Comparison of ENCODE assay signal across 21 cellular contexts in genomic region chr5:74304536-74304935, GRCh38.
"Had no signal": no experiment of that assay in that cellular context is flagged by ENCODE, and none has a peak within 500 bp of the region (broad histone marks: within the 10 kb centered on the region; RNA-seq: fewer than 3 reads in every experiment).

No MANE protein-coding gene starts in this region.

- H3K4me3 Mint-ChIP-seq: dendritic cell treated with granulocyte-macrophage colony-stimulating factor and Interleukin-4, amounts not matched to agents 40 ng/mL and 50 ng/mL, for 4 days; effector memory CD8-positive, alpha-beta T cell; immature natural killer cell; memory B cell; naive thymus-derived CD4-positive, alpha-beta T cell; stimulated activated naive B cell treated with anti-CD40 and anti-IgM and Interleukin-4, amounts not matched to agents 10 μg/mL and 1 μg/mL and 100 μg/mL, for 72 hours; stimulated activated naive CD8-positive, alpha-beta T cell treated with anti-CD3 and anti-CD28 coated beads, Interleukin-15, amount 100 ng/mL, for 72 hours had no signal

- H3K27me3 Mint-ChIP-seq: memory B cell had no signal

- H3K9me3 Mint-ChIP-seq: effector memory CD8-positive, alpha-beta T cell; immature natural killer cell had no signal

- H3K4me1 ChIP-seq: esophagus muscularis mucosa, gastroesophageal sphincter, left ventricle myocardium inferior, lower lobe of right lung, testis, tibial nerve had no signal

- ATAC-seq: effector memory CD8-positive, alpha-beta T cell; gastroesophageal sphincter; lower lobe of right lung; naive thymus-derived CD4-positive, alpha-beta T cell; sciatic nerve; stimulated activated naive B cell treated with anti-CD40 and anti-IgM and Interleukin-4, amounts not matched to agents 10 μg/mL and 1 μg/mL and 100 μg/mL, for 72 hours; stimulated activated naive CD8-positive, alpha-beta T cell treated with anti-CD3 and anti-CD28 coated beads, Interleukin-15, amount 100 ng/mL, for 72 hours had no signal

- H3K4me1 Mint-ChIP-seq: immature natural killer cell; memory B cell; naive thymus-derived CD4-positive, alpha-beta T cell; stimulated activated naive CD8-positive, alpha-beta T cell treated with anti-CD3 and anti-CD28 coated beads, Interleukin-15, amount 100 ng/mL, for 72 hours had no signal

- DNase-seq: effector memory CD8-positive, alpha-beta T cell; foreskin fibroblast; immature natural killer cell; left ventricle myocardium inferior; lower lobe of right lung; midbrain; naive thymus-derived CD4-positive, alpha-beta T cell; posterior cingulate gyrus; stimulated activated CD4-positive, alpha-beta T cell treated with anti-CD3 and anti-CD28 coated beads, Interleukin-2, amount 100 ng/mL, for 24 hours; stimulated activated CD4-positive, alpha-beta T cell treated with anti-CD3 and anti-CD28 coated beads, Interleukin-4, amount 100 ng/mL, for 4 hours; stimulated activated naive B cell treated with anti-CD40 and anti-IgM and Interleukin-4, amounts not matched to agents 10 μg/mL and 1 μg/mL and 100 μg/mL, for 72 hours; stimulated activated naive CD8-positive, alpha-beta T cell treated with anti-CD3 and anti-CD28 coated beads, Interleukin-15, amount 100 ng/mL, for 72 hours; testis had no signal

- H3K9me3 ChIP-seq: esophagus muscularis mucosa, gastroesophageal sphincter, left ventricle myocardium inferior, lower lobe of right lung, testis, tibial nerve had no signal

- H3K36me3 Mint-ChIP-seq: memory B cell; naive thymus-derived CD4-positive, alpha-beta T cell had no signal

- H3K27ac Mint-ChIP-seq: dendritic cell treated with granulocyte-macrophage colony-stimulating factor and Interleukin-4, amounts not matched to agents 40 ng/mL and 50 ng/mL, for 4 days; effector memory CD8-positive, alpha-beta T cell; immature natural killer cell; memory B cell; naive thymus-derived CD4-positive, alpha-beta T cell; stimulated activated naive B cell treated with anti-CD40 and anti-IgM and Interleukin-4, amounts not matched to agents 10 μg/mL and 1 μg/mL and 100 μg/mL, for 72 hours; stimulated activated naive CD8-positive, alpha-beta T cell treated with anti-CD3 and anti-CD28 coated beads, Interleukin-15, amount 100 ng/mL, for 72 hours had no signal

- H3K27me3 ChIP-seq: esophagus muscularis mucosa, gastroesophageal sphincter, testis, tibial nerve had no signal

- H3K36me3 ChIP-seq: esophagus muscularis mucosa, gastroesophageal sphincter, left ventricle myocardium inferior, lower lobe of right lung, tibial nerve had no signal

- H3K27ac ChIP-seq: epithelial cell of prostate, esophagus muscularis mucosa, gastroesophageal sphincter, left ventricle myocardium inferior, lower lobe of right lung, skin epidermis, testis, tibial nerve had no signal

- H3K4me3 ChIP-seq: esophagus muscularis mucosa, gastroesophageal sphincter, left ventricle myocardium inferior, lower lobe of right lung, skin epidermis, testis, tibial nerve had no signal
